ENCODE assay signal across 17 cellular contexts in the genomic region with DNA sequence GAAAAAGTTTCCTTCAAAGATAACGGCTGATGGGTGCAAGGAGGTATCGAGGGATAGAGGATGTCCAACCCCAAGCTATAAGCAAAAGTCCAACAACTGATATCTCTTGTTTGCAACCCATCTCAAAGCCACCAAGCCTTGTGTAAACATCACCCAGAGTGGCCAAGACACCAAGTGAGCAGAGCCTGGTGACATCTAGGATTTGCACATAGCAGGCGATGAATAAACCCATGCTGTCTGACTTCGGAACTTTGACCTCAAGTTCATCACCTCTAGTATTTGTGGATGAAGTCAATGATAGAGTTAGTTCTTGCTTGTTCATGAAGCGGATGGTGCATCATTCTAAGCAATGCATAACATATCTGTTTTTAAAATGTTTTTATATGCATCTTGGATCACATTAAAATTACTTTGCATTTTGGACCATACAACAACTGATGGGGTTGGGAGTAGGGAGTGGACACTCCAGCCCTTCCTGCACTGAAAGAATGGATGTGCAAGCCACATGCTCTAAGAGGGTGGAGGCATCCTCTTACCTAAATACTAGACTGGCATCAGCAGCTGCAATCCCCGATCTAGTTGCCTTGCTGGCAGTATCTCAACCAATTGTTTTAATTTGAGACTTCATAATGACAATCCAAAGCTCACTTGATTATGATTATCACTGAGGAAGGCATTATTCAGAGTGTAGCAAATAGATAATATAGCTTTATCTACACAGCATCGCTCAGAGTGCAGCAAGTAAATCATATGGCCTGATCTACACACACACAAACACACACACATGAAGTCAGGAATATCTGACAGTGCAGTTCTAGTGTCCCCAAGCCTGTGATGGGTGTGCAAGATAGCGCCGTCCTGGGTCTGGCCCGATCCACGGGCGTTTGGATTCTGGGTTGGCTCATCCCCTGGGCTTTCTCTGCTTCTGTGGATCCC.
DNase-seq lines count a peak whose midpoint lies in the region; ATAC-seq and TF ChIP-seq lines count a peak whose summit lies in the region.
"Had no signal": no experiment of that assay in that cellular context is flagged by ENCODE, and none has a peak within 500 bp of the region (broad histone marks: within the 10 kb centered on the region; RNA-seq: fewer than 3 reads in every experiment).

No MANE protein-coding gene starts in this region.

- H3K4me1 ChIP-seq in heart left ventricle (peaks cover 9 to 77% (median 71%) of the 10 kb centered on the region in 12 donors), parathyroid adenoma (peaks cover 46% of the 10 kb centered on the region)

- TF ChIP-seq POLR2A in heart left ventricle (IDR thresholded peaks at IDR 0.05), result no peak

- H2AFZ ChIP-seq in parathyroid adenoma, result peak overlapping the region; percentile 9

- ATAC-seq in heart left ventricle (no peak), Right ventricle myocardium inferior (no peak), GM19452 (IDR thresholded peaks at IDR 0.05; ENCODE audit: unreplicated experiment) (no peak), GM21717 (IDR thresholded peaks at IDR 0.05; ENCODE audit: unreplicated experiment) (no peak), HG03520 (IDR thresholded peaks at IDR 0.05; ENCODE audit: unreplicated experiment) (no peak)
- ATAC-seq: effector memory CD8-positive, alpha-beta T cell; lower lobe of right lung had no signal

- H3K36me3 Mint-ChIP-seq in activated T-helper 2 cell treated with anti-CD3 and anti-CD28 coated beads, Interferon-gamma antibody, Interleukin-2, Interleukin-4, amounts not matched to agents 10 μg/mL and 5 μg/mL and 100 μg/mL, durations not matched to agents 14 hours and 24 hours and 36 hours (ENCODE audit: low read depth), result peaks cover 6% of the 10 kb centered on the region
- H3K36me3 Mint-ChIP-seq: activated naive CD4-positive, alpha-beta T cell treated with anti-CD3 and anti-CD28 coated beads, Interleukin-2, amount 50 U/mL, for 24 hours had no signal

- H3K9me3 ChIP-seq in heart left ventricle (no peaks in the 10 kb centered on the region), parathyroid adenoma (ENCODE audit: control insufficient read depth, low read length) (no peaks in the 10 kb centered on the region)
- H3K9me3 ChIP-seq: lower lobe of right lung had no signal

- H3K27ac ChIP-seq in heart left ventricle, result peak overlapping the region in 7 of 12 donors; percentile 6 to 70 (median 31)
- H3K27ac ChIP-seq in parathyroid adenoma, result peak overlapping the region; percentile 55

- no peak overlapping the region for H3K4me3 ChIP-seq in heart left ventricle
- H3K4me3 ChIP-seq in parathyroid adenoma (ENCODE audit: low read depth, low read length), result no peak overlapping the region
- H3K4me3 ChIP-seq: lower lobe of right lung had no signal

- peak overlapping the region; percentile 0 for H3K4me2 ChIP-seq in parathyroid adenoma (ENCODE audit: low read length)

- peak overlapping the region; percentile 97 for H3K27ac Mint-ChIP-seq in activated T-helper 2 cell treated with anti-CD3 and anti-CD28 coated beads, Interferon-gamma antibody, Interleukin-2, Interleukin-4, amounts not matched to agents 10 μg/mL and 5 μg/mL and 100 μg/mL, durations not matched to agents 14 hours and 24 hours and 36 hours
- H3K27ac Mint-ChIP-seq: effector memory CD8-positive, alpha-beta T cell had no signal

- no peak overlapping the region for H3K9ac ChIP-seq in parathyroid adenoma

- H3K79me2 ChIP-seq in parathyroid adenoma, result no peaks in the 10 kb centered on the region

- no peaks in the 10 kb centered on the region for H3K27me3 Mint-ChIP-seq in activated T-helper 2 cell treated with anti-CD3 and anti-CD28 coated beads, Interferon-gamma antibody, Interleukin-2, Interleukin-4, amounts not matched to agents 10 μg/mL and 5 μg/mL and 100 μg/mL, durations not matched to agents 14 hours and 24 hours and 36 hours (ENCODE audit: low read depth)

- H3K9me3 Mint-ChIP-seq in activated T-helper 2 cell treated with anti-CD3 and anti-CD28 coated beads, Interferon-gamma antibody, Interleukin-2, Interleukin-4, amounts not matched to agents 10 μg/mL and 5 μg/mL and 100 μg/mL, durations not matched to agents 14 hours and 24 hours and 36 hours, result peaks cover 4% of the 10 kb centered on the region
- H3K9me3 Mint-ChIP-seq: activated naive CD4-positive, alpha-beta T cell treated with anti-CD3 and anti-CD28 coated beads, Interleukin-2, amount 50 U/mL, for 24 hours; effector memory CD8-positive, alpha-beta T cell; nephron progenitor cell had no signal

- WGBS in heart left ventricle, 4 donors, result 72 to 89% (median 86%) methylated on average over 12 of the region's 12 CpGs

- H3K4me3 Mint-ChIP-seq in activated T-helper 2 cell treated with anti-CD3 and anti-CD28 coated beads, Interferon-gamma antibody, Interleukin-2, Interleukin-4, amounts not matched to agents 10 μg/mL and 5 μg/mL and 100 μg/mL, durations not matched to agents 14 hours and 24 hours and 36 hours (ENCODE audit: low read depth), result no peak overlapping the region
- H3K4me3 Mint-ChIP-seq: activated naive CD4-positive, alpha-beta T cell treated with anti-CD3 and anti-CD28 coated beads, Interleukin-2, amount 50 U/mL, for 24 hours; effector memory CD8-positive, alpha-beta T cell had no signal

- DNase-seq in heart left ventricle (no peak), Right ventricle myocardium inferior (ENCODE audit: missing footprints) (no peak), DMS153 (lab: John Stamatoyannopoulos, UW) (no peak)
- DNase-seq in activated T-helper 2 cell treated with anti-CD3 and anti-CD28 coated beads, Interferon-gamma antibody, Interleukin-2, Interleukin-4, amounts not matched to agents 10 μg/mL and 5 μg/mL and 100 μg/mL, durations not matched to agents 14 hours and 24 hours and 36 hours (ENCODE audit: low spot score), result no peak
- DNase-seq: activated CD4-positive, alpha-beta T cell treated with anti-CD3 and anti-CD28 coated beads for 48 hours; Calu3; effector memory CD8-positive, alpha-beta T cell; H7; lower lobe of right lung; NK-92 treated with Interleukin-12 subunit alpha and Interleukin-12 subunit beta, amount 100 ng/mL, for 24 hours; stimulated activated CD4-positive, alpha-beta T cell treated with anti-CD3 and anti-CD28 coated beads, Interleukin-4, amount 100 ng/mL, for 24 hours had no signal

- TF ChIP-seq CTCF in heart left ventricle (IDR thresholded peaks at IDR 0.05), result no peak
- TF ChIP-seq CTCF in parathyroid adenoma (IDR thresholded peaks at IDR 0.05), result no peak

- intact Hi-C loops in heart left ventricle (cut with DNase I) (loop anchor here in 3 of 10 donors (5.0 kb wide), 6 partner anchors 59 to 249 kb away; partner anchors contain the start of gene ETS2 (in 1 of the 3)), Right ventricle myocardium inferior (cut with DNase I) (loop anchor here (5.0 kb wide), 2 partner anchors 59 to 179 kb away; partner anchors contain the start of gene ETS2)
- intact Hi-C loops in activated T-helper 2 cell treated with anti-CD3 and anti-CD28 coated beads, Interferon-gamma antibody, Interleukin-2, Interleukin-4, amounts not matched to agents 10 μg/mL and 5 μg/mL and 100 μg/mL, durations not matched to agents 14 hours and 24 hours and 36 hours (cut with micrococcal nuclease), result loop anchor here (10.0 kb wide), 1 partner anchor 138 kb away; no protein-coding TSS in a partner anchor

- H3K4me1 Mint-ChIP-seq in activated T-helper 2 cell treated with anti-CD3 and anti-CD28 coated beads, Interferon-gamma antibody, Interleukin-2, Interleukin-4, amounts not matched to agents 10 μg/mL and 5 μg/mL and 100 μg/mL, durations not matched to agents 14 hours and 24 hours and 36 hours (ENCODE audit: low read depth), result peaks cover 58% of the 10 kb centered on the region

- no peaks in the 10 kb centered on the region for H3K36me3 ChIP-seq in heart left ventricle
- H3K36me3 ChIP-seq in parathyroid adenoma (ENCODE audit: control insufficient read depth, insufficient read depth, low read length), result no peaks in the 10 kb centered on the region
- H3K36me3 ChIP-seq: lower lobe of right lung had no signal

- no peaks in the 10 kb centered on the region for H3K27me3 ChIP-seq in heart left ventricle
- no peaks in the 10 kb centered on the region for H3K27me3 ChIP-seq in parathyroid adenoma (ENCODE audit: control insufficient read depth, insufficient read depth, low read length)
